11 cellular contexts compared by ENCODE assay signal in the genomic region with DNA sequence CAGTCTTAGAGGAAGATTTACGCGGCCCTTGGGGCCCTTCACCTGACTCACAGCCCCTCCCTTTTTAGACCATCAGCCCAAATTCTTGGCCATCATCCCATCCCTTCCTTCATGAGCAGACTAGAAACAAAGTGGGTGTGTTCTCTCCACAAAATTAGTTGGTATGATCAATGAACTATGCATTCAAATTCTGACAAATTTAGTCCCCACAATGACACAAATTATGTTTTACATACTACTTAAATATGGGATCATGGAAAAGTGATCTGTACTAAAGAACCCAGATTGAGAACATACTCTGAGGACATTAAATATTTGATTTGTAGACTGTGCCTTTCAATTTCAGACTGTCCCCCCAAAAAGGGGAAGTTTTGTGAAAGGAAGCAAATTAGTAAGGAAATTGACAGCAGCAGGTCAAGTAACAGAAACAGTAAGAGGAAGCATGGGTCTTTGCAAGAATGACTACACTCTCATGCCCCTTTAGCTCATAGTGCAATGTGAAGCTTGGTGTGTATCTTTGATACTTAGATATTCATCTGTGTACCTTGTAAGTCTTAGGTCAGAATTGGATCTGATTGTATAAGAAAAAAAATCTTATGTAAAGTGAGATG. TPM values are rescaled to one million over a fixed set of nuclear protein-coding genes. Genes with fewer than 3 reads are reported as not detected.
DNase-seq lines count a peak whose midpoint lies in the region; ATAC-seq, FAIRE-seq and TF ChIP-seq lines count a peak whose summit lies in the region.
"Had no signal": no experiment of that assay in that cellular context is flagged by ENCODE, and none has a peak within 500 bp of the region (broad histone marks: within the 10 kb centered on the region; RNA-seq: fewer than 3 reads in every experiment).

No MANE protein-coding gene starts in this region.

- no peak for TF ChIP-seq POLR2A in lower leg skin (IDR thresholded peaks at IDR 0.05)

- H3K27ac Mint-ChIP-seq in CD14-positive monocyte (peak overlapping the region; percentile 96 to 99 (median 98)), astrocyte (ENCODE audit: unreplicated experiment) (no peak overlapping the region)
- H3K27ac Mint-ChIP-seq: activated naive CD8-positive, alpha-beta T cell treated with anti-CD3 and anti-CD28 coated beads, Interleukin-2, amount 10 ng/mL, durations not matched to agents 7 days and 5 days had no signal

- FAIRE-seq in astrocyte (lab: Jason Lieb, UNC) (no peak), RCC 7860 (lab: Jason Lieb, UNC) (no peak)

- peaks cover 18% of the 10 kb centered on the region for H3K4me1 ChIP-seq in astrocyte (ENCODE audit: insufficient read depth, low read length)

- H3K9me3 Mint-ChIP-seq in CD14-positive monocyte (peaks cover 0 to 2% (median 0%) of the 10 kb centered on the region in 7 donors), astrocyte (ENCODE audit: unreplicated experiment) (peaks cover 1% of the 10 kb centered on the region)
- H3K9me3 Mint-ChIP-seq: activated naive CD8-positive, alpha-beta T cell treated with anti-CD3 and anti-CD28 coated beads, Interleukin-2, amount 10 ng/mL, durations not matched to agents 7 days and 5 days had no signal

- H3K36me3 ChIP-seq in astrocyte (ENCODE audit: insufficient read depth, low read length) (no peaks in the 10 kb centered on the region), WERI-Rb-1 (no peaks in the 10 kb centered on the region)

- peaks cover 60% of the 10 kb centered on the region for H3K4me1 Mint-ChIP-seq in CD14-positive monocyte
- H3K4me1 Mint-ChIP-seq in astrocyte (ENCODE audit: low read depth, unreplicated experiment) = peaks cover 7% of the 10 kb centered on the region

- 40 to 50% methylated on average over 2 of the region's 2 CpGs for WGBS in lower leg skin, 2 donors

- H3K4me2 ChIP-seq in astrocyte (ENCODE audit: low read length) = no peak overlapping the region

- no peak overlapping the region for H3K4me3 ChIP-seq in astrocyte (ENCODE audit: insufficient read depth, low read depth, low read length)
- no peak overlapping the region for H3K4me3 ChIP-seq in WERI-Rb-1 (ENCODE audit: low read depth, low read length)
- H3K4me3 ChIP-seq in lower leg skin (ENCODE audit: low read depth, poor library complexity, severe bottlenecking) = no peak overlapping the region

- H3K27ac ChIP-seq in astrocyte (ENCODE audit: low read depth, low read length) = peak overlapping the region; percentile 0
- H3K27ac ChIP-seq in WERI-Rb-1 = no peak overlapping the region

- DNase-seq in CD14-positive monocyte (ENCODE audit: low spot score) (no peak), astrocyte (ENCODE audit: low read depth) (no peak), WERI-Rb-1 (no peak), RCC 7860 (ENCODE audit: low spot score) (no peak), lower leg skin (ENCODE audit: low spot score in 2 of 2) (no peak)
- DNase-seq: activated naive CD8-positive, alpha-beta T cell treated with anti-CD3 and anti-CD28 coated beads, Interleukin-2, amount 10 ng/mL, durations not matched to agents 7 days and 5 days; SHP77 treated with DMSO at 0.1 percent for 48 hours had no signal

- TF ChIP-seq CTCF in CD14-positive monocyte (IDR thresholded peaks at IDR 0.05) (no peak), astrocyte (IDR thresholded peaks at IDR 0.05; ENCODE audit: insufficient read depth, low read depth, low read length) (no peak), WERI-Rb-1 (IDR thresholded peaks at IDR 0.05; ENCODE audit: low read depth, low read length) (no peak), lower leg skin (IDR thresholded peaks at IDR 0.05) (no peak)

- peaks cover 0 to 2% (median 0%) of the 10 kb centered on the region in 3 donors for H3K27me3 Mint-ChIP-seq in CD14-positive monocyte (ENCODE audit: low read depth in 3 of 3)
- H3K27me3 Mint-ChIP-seq in astrocyte (ENCODE audit: low read depth, unreplicated experiment) = no peaks in the 10 kb centered on the region

- H3K27me3 ChIP-seq in astrocyte (ENCODE audit: insufficient read depth, low read length) (no peaks in the 10 kb centered on the region), WERI-Rb-1 (ENCODE audit: insufficient read depth, low read depth, severe bottlenecking) (no peaks in the 10 kb centered on the region)

- peak overlapping the region in 1 of 2 donors; percentile 72 for H3K4me3 Mint-ChIP-seq in CD14-positive monocyte
- no peak overlapping the region for H3K4me3 Mint-ChIP-seq in astrocyte (ENCODE audit: unreplicated experiment)
- H3K4me3 Mint-ChIP-seq: activated naive CD8-positive, alpha-beta T cell treated with anti-CD3 and anti-CD28 coated beads, Interleukin-2, amount 10 ng/mL, durations not matched to agents 7 days and 5 days had no signal

- no peak overlapping the region for H2AFZ ChIP-seq in astrocyte (ENCODE audit: low read depth, low read length)

- ATAC-seq in GM19468 (IDR thresholded peaks at IDR 0.05; ENCODE audit: extremely low read depth, unreplicated experiment) = peak; percentile 25
- ATAC-seq in HG03460 (IDR thresholded peaks at IDR 0.05; ENCODE audit: unreplicated experiment) = peak; percentile 32
- ATAC-seq in activated CD4-positive, CD25-positive, alpha-beta regulatory T cell treated with anti-CD3 and anti-CD28 coated beads, Interleukin-2, amount 50 U/mL, for 24 hours = no peak
- ATAC-seq: HCT116 had no signal

- H3K79me2 ChIP-seq in astrocyte (ENCODE audit: insufficient read depth, low read length) = peaks cover 24% of the 10 kb centered on the region

- peaks cover 12% of the 10 kb centered on the region for H4K20me1 ChIP-seq in astrocyte (ENCODE audit: insufficient read depth, low read length)

- intact Hi-C loops in CD14-positive monocyte (cut with micrococcal nuclease) (loop anchor here in 1 of 2 donors (10.0 kb wide), 2 partner anchors 206 to 776 kb away; a partner anchor contains a TSS), lower leg skin (cut with DNase I; ENCODE audit: low total_unique reads) (no loop called here)

- H3K36me3 Mint-ChIP-seq in CD14-positive monocyte (no peaks in the 10 kb centered on the region), astrocyte (ENCODE audit: low read depth, unreplicated experiment) (peaks cover 2% of the 10 kb centered on the region)

- no peaks in the 10 kb centered on the region for H3K9me3 ChIP-seq in astrocyte (ENCODE audit: insufficient read depth, low read depth, low read length)
- no peaks in the 10 kb centered on the region for H3K9me3 ChIP-seq in WERI-Rb-1 (ENCODE audit: severe bottlenecking)

- H3K9ac ChIP-seq in astrocyte (ENCODE audit: low read length) = no peak overlapping the region

RNA-seq across cellular contexts. Expression of a gene that starts 2.2 kb away (rescaled TPM):
- 10 to 100 TPM; 37.1 to 48.1 TPM for polyA plus RNA-seq in CD14-positive monocyte
- 27.4 and 33.8 TPM in 2 replicates for total RNA-seq in astrocyte
- total RNA-seq in lower leg skin = 10 to 100 TPM; 21.8 to 57.7 (median 40.0) TPM

Comparison
In these comparisons a context has a peak if more than half of its experiments do, and no peak if none do; other contexts are left out.
1. ATAC-seq: peak in GM19468 (single experiment) and HG03460 (single experiment); none in activated CD4-positive, CD25-positive, alpha-beta regulatory T cell treated with anti-CD3 and anti-CD28 coated beads, Interleukin-2, amount 50 U/mL, for 24 hours (0 of 2).